8 cellular contexts compared by ENCODE assay signal in the genomic region with DNA sequence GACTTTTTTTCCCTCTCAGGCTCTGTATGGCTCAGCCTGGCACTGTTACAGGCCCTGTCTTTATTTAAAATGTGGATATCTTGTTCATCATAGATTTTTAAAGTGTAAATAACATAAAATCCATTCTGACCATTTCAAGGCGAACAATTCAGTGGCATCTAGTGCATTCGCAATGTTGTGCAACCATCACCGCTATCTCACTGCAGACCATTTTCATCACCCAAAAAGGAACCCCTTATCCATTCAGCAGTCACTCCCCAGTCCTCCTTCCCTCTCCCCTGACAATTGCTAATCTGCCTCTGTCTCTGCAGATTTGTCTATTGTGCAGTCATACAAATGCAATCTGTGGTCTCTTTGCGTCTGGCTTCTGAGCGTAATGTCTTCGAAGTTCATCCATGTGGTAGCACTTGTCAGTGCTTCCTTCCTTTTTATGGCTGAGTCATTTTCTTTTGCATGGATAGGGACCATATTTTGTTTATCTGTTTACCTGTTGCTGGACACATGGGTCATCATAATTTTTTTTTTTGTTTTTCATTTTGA.
"Had no signal": no experiment of that assay in that cellular context is flagged by ENCODE, and none has a peak within 500 bp of the region (broad histone marks: within the 10 kb centered on the region; RNA-seq: fewer than 3 reads in every experiment).

No MANE protein-coding gene starts in this region.

- H3K4me1 Mint-ChIP-seq: GM23338 had no signal

- ATAC-seq: HCT116, HepG2 had no signal

- H3K27ac ChIP-seq: HL-60 had no signal

- H3K4me3 ChIP-seq: GM23338, HAP-1 had no signal

- H3K36me3 ChIP-seq: HAP-1 had no signal

- DNase-seq: H7, HFFc6 had no signal

- H3K27ac Mint-ChIP-seq: GM23338, HFFc6 had no signal

- FAIRE-seq: HepG2 had no signal

- H3K9me3 ChIP-seq: HAP-1 had no signal

- H3K4me2 ChIP-seq: GM23338 had no signal

- H2AFZ ChIP-seq: GM23338 had no signal

- H3K4me3 Mint-ChIP-seq: GM23338, HFFc6, IgD-negative memory B cell had no signal
